Comparison of ENCODE assay signal across 12 cellular contexts in genomic region chr5:88836195-88836838, GRCh38. TPM values are rescaled to one million over a fixed set of nuclear protein-coding genes. Genes with fewer than 3 reads are reported as not detected.
DNase-seq lines count a peak whose midpoint lies in the region; ATAC-seq, FAIRE-seq and TF ChIP-seq lines count a peak whose summit lies in the region.
"Had no signal": no experiment of that assay in that cellular context is flagged by ENCODE, and none has a peak within 500 bp of the region (broad histone marks: within the 10 kb centered on the region; RNA-seq: fewer than 3 reads in every experiment).

No MANE protein-coding gene starts in this region.

- TF ChIP-seq POLR2A in GM12891 (IDR thresholded peaks at IDR 0.05; ENCODE audit: low read depth, low read length) = no peak

- no peaks in the 10 kb centered on the region for H3K27me3 ChIP-seq in skeletal muscle tissue (ENCODE audit: control insufficient read depth in 3 of 3, insufficient read depth in 3 of 3, low read length in 3 of 3)

- H3K4me3 ChIP-seq in skeletal muscle tissue (ENCODE audit: low read length in 3 of 3) = peak overlapping the region in 2 of 3 donors; percentile 8 to 44

- H3K27ac Mint-ChIP-seq in progenitor cell of endocrine pancreas = no peak overlapping the region
- H3K27ac Mint-ChIP-seq: activated naive CD4-positive, alpha-beta T cell treated with anti-CD3 and anti-CD28 coated beads, Interleukin-2, amount 50 U/mL, for 72 hours; T-cell had no signal

- H3K4me3 Mint-ChIP-seq in progenitor cell of endocrine pancreas (ENCODE audit: low read depth) = no peak overlapping the region
- no peak overlapping the region for H3K4me3 Mint-ChIP-seq in activated T-cell treated with anti-CD3 and anti-CD28 coated beads, Interleukin-2, amount 50 U/mL, for 4 hours
- H3K4me3 Mint-ChIP-seq: T-cell had no signal

- H3K27me3 Mint-ChIP-seq in progenitor cell of endocrine pancreas = no peaks in the 10 kb centered on the region
- peaks cover 7% of the 10 kb centered on the region for H3K27me3 Mint-ChIP-seq in activated T-cell treated with anti-CD3 and anti-CD28 coated beads, Interleukin-2, amount 50 U/mL, for 4 hours (ENCODE audit: low read depth)

- no peaks in the 10 kb centered on the region for H3K9me3 Mint-ChIP-seq in progenitor cell of endocrine pancreas (ENCODE audit: low read depth)
- H3K9me3 Mint-ChIP-seq in activated T-cell treated with anti-CD3 and anti-CD28 coated beads, Interleukin-2, amount 50 U/mL, for 4 hours = no peaks in the 10 kb centered on the region
- H3K9me3 Mint-ChIP-seq: activated naive CD4-positive, alpha-beta T cell treated with anti-CD3 and anti-CD28 coated beads, Interleukin-2, amount 50 U/mL, for 72 hours; T-cell had no signal

- H3K36me3 Mint-ChIP-seq in progenitor cell of endocrine pancreas (ENCODE audit: insufficient read depth) = no peaks in the 10 kb centered on the region
- H3K36me3 Mint-ChIP-seq in activated T-cell treated with anti-CD3 and anti-CD28 coated beads, Interleukin-2, amount 50 U/mL, for 4 hours (ENCODE audit: insufficient read depth) = no peaks in the 10 kb centered on the region
- H3K36me3 Mint-ChIP-seq: activated naive CD4-positive, alpha-beta T cell treated with anti-CD3 and anti-CD28 coated beads, Interleukin-2, amount 50 U/mL, for 72 hours; T-cell had no signal

- H3K9ac ChIP-seq in skeletal muscle tissue (ENCODE audit: low read depth in 1 of 3, low read length in 3 of 3) = peak overlapping the region; percentile 24 to 42 (median 34)

- peak overlapping the region; percentile 63 for H3K27ac ChIP-seq in skeletal muscle tissue (ENCODE audit: low read depth, low read length)

- no peaks in the 10 kb centered on the region for H3K9me3 ChIP-seq in skeletal muscle tissue (ENCODE audit: control insufficient read depth in 3 of 3, low read length in 3 of 3)

- peaks cover 4% of the 10 kb centered on the region for H3K4me1 Mint-ChIP-seq in progenitor cell of endocrine pancreas (ENCODE audit: low read depth)
- peaks cover 6% of the 10 kb centered on the region for H3K4me1 Mint-ChIP-seq in activated T-cell treated with anti-CD3 and anti-CD28 coated beads, Interleukin-2, amount 50 U/mL, for 4 hours (ENCODE audit: low read depth)

- ATAC-seq in activated T-cell treated with anti-CD3 and anti-CD28 coated beads, Interleukin-2, amount 50 U/mL, for 4 hours = no peak
- ATAC-seq: activated naive CD4-positive, alpha-beta T cell treated with anti-CD3 and anti-CD28 coated beads, Interleukin-2, amount 50 U/mL, for 72 hours; T-cell had no signal

- H3K36me3 ChIP-seq in skeletal muscle tissue (ENCODE audit: control insufficient read depth in 3 of 3, insufficient read depth in 3 of 3, low read length in 3 of 3) = peaks cover 0 to 3% (median 0%) of the 10 kb centered on the region in 3 donors

- peak; percentile 72 for FAIRE-seq in GM12891 (lab: Jason Lieb, UNC)

- peaks cover 26 to 46% (median 43%) of the 10 kb centered on the region in 3 donors for H3K4me1 ChIP-seq in skeletal muscle tissue (ENCODE audit: control insufficient read depth in 3 of 3, insufficient read depth in 3 of 3, low read length in 3 of 3)

- no peak for TF ChIP-seq CTCF in progenitor cell of endocrine pancreas (IDR thresholded peaks at IDR 0.05; ENCODE audit: unreplicated experiment)

- DNase-seq in GM12891 (ENCODE audit: insufficient read length, low spot score) = no peak
- DNase-seq in amniotic epithelial cell (ENCODE audit: low read depth) = peak; percentile 32
- peak; percentile 8 for DNase-seq in hepatic stellate cell (ENCODE audit: low spot score)
- no peak for DNase-seq in RPMI8226
- no peak for DNase-seq in GM19240 (ENCODE audit: insufficient read length, low spot score)
- DNase-seq in progenitor cell of endocrine pancreas (ENCODE audit: low spot score, unreplicated experiment) = no peak
- DNase-seq in activated T-cell treated with anti-CD3 and anti-CD28 coated beads, Interleukin-2, amount 50 U/mL, for 4 hours = no peak
- DNase-seq: DND-41, Kasumi-1, T-cell had no signal

TF ChIP-seq in GM12891, 5 proteins besides CTCF, POLR2A, EP300 and RAD21:
- TF ChIP-seq PAX5 (IDR thresholded peaks at IDR 0.05; ENCODE audit: insufficient read depth, low read length, severe bottlenecking) = no peak
- TF ChIP-seq TAF1 (IDR thresholded peaks at IDR 0.05; ENCODE audit: low read depth, low read length) = no peak
- TF ChIP-seq POLR2AphosphoS5 (IDR thresholded peaks at IDR 0.05; ENCODE audit: low read depth, low read length) = no peak
- no peak for TF ChIP-seq POU2F2 (IDR thresholded peaks at IDR 0.05; ENCODE audit: low read depth, low read length)
- no peak for TF ChIP-seq SPI1 (IDR thresholded peaks at IDR 0.05; ENCODE audit: low read depth, low read length)

RNA-seq across cellular contexts. Expression of gene MEF2C, which starts 46.7 kb away (rescaled TPM):
- 103 TPM for polyA plus RNA-seq in GM12891 (2012; ENCODE audit: low read depth, missing spikeins)
- total RNA-seq in skeletal muscle tissue (464 TPM), progenitor cell of endocrine pancreas (1.9 and 2.6 TPM in 2 replicates)
- total RNA-seq in activated T-cell treated with anti-CD3 and anti-CD28 coated beads, Interleukin-2, amount 50 U/mL, for 4 hours = 1 to 10 TPM in 2 of 3 donors, under 1 TPM in 1; 0.76 to 3.1 (median 1.4) TPM

Comparison
In these comparisons a context has a peak if more than half of its experiments do, and no peak if none do; other contexts are left out.
1. DNase-seq: peak in amniotic epithelial cell (single experiment) and hepatic stellate cell (single experiment); none in GM12891 (single experiment), RPMI8226 (single experiment), GM19240 (single experiment), progenitor cell of endocrine pancreas (single experiment) and activated T-cell treated with anti-CD3 and anti-CD28 coated beads, Interleukin-2, amount 50 U/mL, for 4 hours (single experiment).
2. RNA of gene MEF2C, which starts 46.7 kb away (total RNA-seq): 464 TPM in skeletal muscle tissue (single experiment); 1.9 to 2.6 TPM in progenitor cell of endocrine pancreas and 0.76 to 3.1 TPM in activated T-cell treated with anti-CD3 and anti-CD28 coated beads, Interleukin-2, amount 50 U/mL, for 4 hours; every median in the first group is over 100 times any median in the second.